ENCODE assay signal across 8 cellular contexts in genomic region chr17:64792793-64793575, GRCh38.
DNase-seq lines count a peak whose midpoint lies in the region; ATAC-seq and TF ChIP-seq lines count a peak whose summit lies in the region.
"Not testable (repeated sequence)": the region's sequence is repeated elsewhere in the genome, so short reads cannot be mapped to it uniquely, and the experiment has no call there.

No MANE protein-coding gene starts in this region.

- POLR2A ChIA-PET in MCF 10A (lab: Yijun Ruan, JAX): interaction anchor here (0.5 to 1.0 kb wide), 2 partner anchors 13 to 705 kb away, joined by 3 to 7 read pairs; no protein-coding TSS in a partner anchor

- H3K27ac Mint-ChIP-seq in HFFc6: peak overlapping the region; percentile 78
- peak overlapping the region; percentile 65 for H3K27ac Mint-ChIP-seq in MCF 10A (ENCODE audit: low read depth, unreplicated experiment)

- not testable (repeated sequence) for H3K4me3 Mint-ChIP-seq in HFFc6; MCF 10A (ENCODE audit: unreplicated experiment)

- peak; percentile 59 for DNase-seq in CD1c-positive myeloid dendritic cell (ENCODE audit: extremely low spot score)
- peak; percentile 74 for DNase-seq in HFFc6
- peak; percentile 77 for DNase-seq in RKO (ENCODE audit: low spot score)
- peak; percentile 61 for DNase-seq in activated CD8-positive, alpha-beta memory T cell treated with anti-CD3 and anti-CD28 coated beads for 24 hours
- peak; percentile 72 for DNase-seq in MCF 10A (ENCODE audit: unreplicated experiment)
- peak in 1 of 2 donors; percentile 75 for DNase-seq in foreskin keratinocyte
- peak; percentile 92 to 93 for DNase-seq in lung microvascular endothelial cell (ENCODE audit: low read depth in 2 of 2)
- peak; percentile 36 for DNase-seq in stimulated activated CD4-positive, alpha-beta T cell treated with anti-CD3 and anti-CD28 coated beads, Interleukin-1b, Interleukin-23, amount 100 ng/mL, for 48 hours

- H3K27ac ChIP-seq in foreskin keratinocyte: peak overlapping the region; percentile 36

- not testable (repeated sequence) for H3K9me3 Mint-ChIP-seq in HFFc6; MCF 10A (ENCODE audit: unreplicated experiment)

- peak; percentile 96 for ATAC-seq in foreskin keratinocyte

- CTCF ChIA-PET in MCF 10A (lab: Yijun Ruan, JAX): interaction anchor here (0.6 kb wide), 1 partner anchor 1868 kb away, joined by 3 read pairs; no protein-coding TSS in a partner anchor

- TF ChIP-seq CTCF in HFFc6 (IDR thresholded peaks at IDR 0.05); MCF 10A (IDR thresholded peaks at IDR 0.05; ENCODE audit: unreplicated experiment); foreskin keratinocyte (conservative IDR thresholded peaks at IDR 0.05): not testable (repeated sequence)

- H3K27me3 Mint-ChIP-seq in HFFc6 (ENCODE audit: insufficient read depth); MCF 10A (ENCODE audit: insufficient read depth, unreplicated experiment): not testable (repeated sequence)

- H3K27me3 ChIP-seq in foreskin keratinocyte: not testable (repeated sequence)

- H3K4me1 ChIP-seq in foreskin keratinocyte: peaks cover 21% of the 10 kb centered on the region

- H3K36me3 Mint-ChIP-seq in HFFc6 (ENCODE audit: low read depth): not testable (repeated sequence)
- H3K36me3 Mint-ChIP-seq in MCF 10A (ENCODE audit: insufficient read depth, unreplicated experiment): peaks cover 30% of the 10 kb centered on the region

- BruUV-seq in MCF 10A (replicated peaks; lab: Mats Ljungman, UMichigan): TSS peak; percentile 58

- intact Hi-C loops in MCF 10A (cut with micrococcal nuclease): not testable (repeated sequence)

- H3K4me1 Mint-ChIP-seq in HFFc6 (ENCODE audit: low read depth) (peaks cover 19% of the 10 kb centered on the region), MCF 10A (ENCODE audit: insufficient read depth, unreplicated experiment) (peaks cover 16% of the 10 kb centered on the region)
